In the genomic region with DNA sequence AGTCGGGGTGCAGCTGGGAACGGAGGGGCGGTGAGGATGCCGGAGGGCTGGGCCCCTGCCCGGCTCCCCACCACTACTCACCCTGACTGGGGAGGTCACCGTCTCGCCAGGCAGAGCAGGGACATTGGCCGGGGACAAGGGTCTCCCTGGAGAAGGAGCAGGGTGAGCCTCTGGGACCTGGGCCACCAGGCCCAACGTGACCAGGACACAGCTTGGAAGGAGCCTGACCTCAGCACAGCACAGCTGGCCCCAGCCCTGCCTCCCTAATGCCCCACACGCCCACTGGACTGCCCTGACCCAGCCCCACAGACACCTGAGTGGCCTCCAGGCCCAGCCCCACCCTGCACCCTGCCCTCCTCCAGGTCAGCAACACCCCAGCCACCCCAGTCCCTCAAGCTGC, we compare ENCODE assay signal across 8 cellular contexts.
"Had no signal": no experiment of that assay in that cellular context is flagged by ENCODE, and none has a peak within 500 bp of the region (broad histone marks: within the 10 kb centered on the region; RNA-seq: fewer than 3 reads in every experiment).

No MANE protein-coding gene starts in this region.

- H3K36me3 ChIP-seq: HAP-1 had no signal

- H3K36me3 Mint-ChIP-seq: IgD-negative memory B cell had no signal

- H3K27ac Mint-ChIP-seq: GM23338, HFFc6, IgD-negative memory B cell had no signal

- H3K4me3 Mint-ChIP-seq: GM23338, HFFc6, IgD-negative memory B cell had no signal

- H3K27ac ChIP-seq: HL-60 had no signal

- H3K4me3 ChIP-seq: GM23338, HAP-1 had no signal

- DNase-seq: H7, HFFc6 had no signal

- ATAC-seq: GM23338, HCT116, HepG2 had no signal

- H3K4me2 ChIP-seq: GM23338 had no signal

- H2AFZ ChIP-seq: GM23338 had no signal

- H3K4me1 Mint-ChIP-seq: GM23338, IgD-negative memory B cell had no signal

- H3K4me1 ChIP-seq: HAP-1 had no signal

- H3K9me3 Mint-ChIP-seq: GM23338, IgD-negative memory B cell had no signal

- H3K9me3 ChIP-seq: HAP-1 had no signal
